18 cellular contexts compared by ENCODE assay signal in genomic region chr10:124339119-124339807, GRCh38.
DNase-seq lines count a peak whose midpoint lies in the region; ATAC-seq and TF ChIP-seq lines count a peak whose summit lies in the region.
"Had no signal": no experiment of that assay in that cellular context is flagged by ENCODE, and none has a peak within 500 bp of the region (broad histone marks: within the 10 kb centered on the region; RNA-seq: fewer than 3 reads in every experiment).

No MANE protein-coding gene starts in this region.

- H3K9me3 ChIP-seq in upper lobe of right lung, result no peaks in the 10 kb centered on the region
- H3K9me3 ChIP-seq: neutrophil, testis had no signal

- H3K9me3 Mint-ChIP-seq in natural killer cell, result no peaks in the 10 kb centered on the region
- H3K9me3 Mint-ChIP-seq: activated T-cell treated with anti-CD3 and anti-CD28 coated beads, Interleukin-2, amount 50 U/mL, for 24 hours; CD8-positive, alpha-beta memory T cell had no signal

- H3K27ac Mint-ChIP-seq in natural killer cell, result no peak overlapping the region
- H3K27ac Mint-ChIP-seq: activated T-cell treated with anti-CD3 and anti-CD28 coated beads, Interleukin-2, amount 50 U/mL, for 24 hours had no signal

- no peak overlapping the region for H3K4me3 Mint-ChIP-seq in natural killer cell
- H3K4me3 Mint-ChIP-seq: activated T-cell treated with anti-CD3 and anti-CD28 coated beads, Interleukin-2, amount 50 U/mL, for 24 hours; CD8-positive, alpha-beta memory T cell had no signal

- H3K4me1 Mint-ChIP-seq in natural killer cell, result peaks cover 7 to 29% of the 10 kb centered on the region in 2 donors

- ATAC-seq in left lobe of liver (no peak), upper lobe of right lung (no peak), natural killer cell (no peak)
- ATAC-seq: left ventricle myocardium superior had no signal

- H3K4me1 ChIP-seq in upper lobe of right lung, result peaks cover 14% of the 10 kb centered on the region
- H3K4me1 ChIP-seq: testis had no signal

- no peaks in the 10 kb centered on the region for H3K36me3 ChIP-seq in upper lobe of right lung
- H3K36me3 ChIP-seq: heart left ventricle, neutrophil had no signal

- intact Hi-C loops in upper lobe of right lung (cut with DNase I), result no loop called here
- intact Hi-C loops in natural killer cell (cut with micrococcal nuclease), result no loop called here

- TF ChIP-seq CTCF in upper lobe of right lung (IDR thresholded peaks at IDR 0.05), result no peak
- TF ChIP-seq CTCF in natural killer cell (IDR thresholded peaks at IDR 0.05), result no peak

- H3K27me3 Mint-ChIP-seq in natural killer cell (ENCODE audit: low read depth in 2 of 2), result peaks cover 0 to 5% of the 10 kb centered on the region in 2 donors

- H3K27me3 ChIP-seq in upper lobe of right lung, result no peaks in the 10 kb centered on the region
- H3K27me3 ChIP-seq: heart left ventricle, testis had no signal

- no peak overlapping the region for H3K4me3 ChIP-seq in upper lobe of right lung
- H3K4me3 ChIP-seq: heart left ventricle, testis had no signal

- H3K27ac ChIP-seq in upper lobe of right lung, result no peak overlapping the region
- H3K27ac ChIP-seq: heart left ventricle, neutrophil, testis had no signal

- DNase-seq in activated CD8-positive, alpha-beta memory T cell treated with anti-CD3 and anti-CD28 coated beads for 24 hours, result peak; percentile 30
- no peak for DNase-seq in activated CD8-positive, alpha-beta memory T cell treated with anti-CD3 and anti-CD28 coated beads, Interleukin-2, amount 50 U/mL, for 4 hours
- DNase-seq in SK-N-DZ (ENCODE audit: low spot score) (peak; percentile 31), left lobe of liver (ENCODE audit: low spot score) (peak; percentile 37), upper lobe of right lung (peak; percentile 52), NCI-H2081 treated with DMSO at 0.1 percent for 48 hours (lab: John Stamatoyannopoulos, UW) (no peak), natural killer cell (no peak), NCI-H187 treated with DMSO at 0.1 percent for 48 hours (lab: John Stamatoyannopoulos, UW) (no peak)
- DNase-seq: activated CD4-positive, alpha-beta T cell treated with anti-CD3 and anti-CD28 coated beads, Interleukin-2, amount 50 U/mL, for 1 hour; activated naive CD4-positive, alpha-beta T cell treated with Interleukin-2 at 50 U/mL for 16 hours; activated T-cell treated with anti-CD3 and anti-CD28 coated beads, Interleukin-2, amount 50 U/mL, for 24 hours; CD8-positive, alpha-beta memory T cell; heart left ventricle; left ventricle myocardium superior; NCI-H1105; stimulated activated CD4-positive, alpha-beta T cell treated with anti-CD3 and anti-CD28 coated beads, Interleukin-15, amount 100 ng/mL, for 24 hours had no signal

- no peaks in the 10 kb centered on the region for H3K36me3 Mint-ChIP-seq in natural killer cell
- H3K36me3 Mint-ChIP-seq: CD8-positive, alpha-beta memory T cell had no signal

Comparison
In these comparisons a context has a peak if more than half of its experiments do, and no peak if none do; other contexts are left out.
1. DNase-seq: peak in activated CD8-positive, alpha-beta memory T cell treated with anti-CD3 and anti-CD28 coated beads for 24 hours (single experiment), SK-N-DZ (single experiment), left lobe of liver (single experiment) and upper lobe of right lung (single experiment); none in activated CD8-positive, alpha-beta memory T cell treated with anti-CD3 and anti-CD28 coated beads, Interleukin-2, amount 50 U/mL, for 4 hours (single experiment), NCI-H2081 treated with DMSO at 0.1 percent for 48 hours (single experiment), natural killer cell (single experiment) and NCI-H187 treated with DMSO at 0.1 percent for 48 hours (single experiment).